Comparison of ENCODE assay signal across 21 cellular contexts in the genomic region with DNA sequence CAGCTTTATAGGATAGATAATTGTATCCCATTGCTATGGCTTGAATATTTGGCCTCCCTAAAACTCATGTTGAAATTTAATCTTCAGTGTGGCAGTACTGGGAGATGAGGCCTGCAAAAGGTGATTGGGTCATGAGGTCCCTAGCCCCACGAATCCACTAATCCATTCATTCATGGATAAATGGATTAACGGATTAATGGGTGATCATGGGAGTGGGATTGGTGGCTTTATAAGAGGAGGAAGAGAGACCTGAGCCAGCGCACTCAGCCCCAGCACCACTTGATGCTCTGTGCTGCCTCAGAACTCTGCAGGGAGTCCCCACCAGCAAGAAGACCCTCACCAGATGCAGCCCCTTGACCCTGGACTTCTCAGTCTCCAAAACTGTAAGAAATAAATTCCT. TPM values are rescaled to one million over a fixed set of nuclear protein-coding genes. Genes with fewer than 3 reads are reported as not detected.
"Had no signal": no experiment of that assay in that cellular context is flagged by ENCODE, and none has a peak within 500 bp of the region (broad histone marks: within the 10 kb centered on the region; RNA-seq: fewer than 3 reads in every experiment).

No MANE protein-coding gene starts in this region.

- H3K4me3 ChIP-seq: K562, SJSA1, SK-N-MC had no signal

- H3K27ac ChIP-seq: HL-60, KMS-11, SJSA1, SK-N-MC had no signal

- DNase-seq: Kasumi-1, MM.1S, NCI-H1092 treated with DMSO at 0.1 percent for 48 hours, NCI-H1417, NCI-H1436 treated with DMSO at 0.1 percent for 48 hours, NCI-H1694, NCI-H187 treated with DMSO at 0.1 percent for 48 hours, NCI-H2029 treated with DMSO at 0.1 percent for 48 hours, NCI-H2171 treated with DMSO at 0.1 percent for 48 hours, NCI-H345, NCI-H446 treated with DMSO at 0.1 percent for 48 hours, NCI-H510A treated with DMSO at 0.1 percent for 48 hours, Right ventricle myocardium superior, RPMI8226, SIG-M5 had no signal

- H3K36me3 ChIP-seq: SJSA1 had no signal

- H3K9me3 ChIP-seq: SJSA1 had no signal

- ATAC-seq: K562 had no signal

RNA-seq across cellular contexts. Expression of a gene that starts 37.0 kb away (rescaled TPM):
- total RNA-seq: K562, M059J, Right ventricle myocardium superior, SJSA1 had no signal

RNA-seq across cellular contexts. Expression of a gene that starts 43.3 kb away (rescaled TPM):
- total RNA-seq: K562, M059J, Right ventricle myocardium superior, SJSA1 had no signal
